Comparison of ENCODE assay signal across 9 cellular contexts in genomic region chr22:46251266-46251665, GRCh38. TPM values are rescaled to one million over a fixed set of nuclear protein-coding genes. Genes with fewer than 3 reads are reported as not detected.
DNase-seq lines count a peak whose midpoint lies in the region; ATAC-seq and TF ChIP-seq lines count a peak whose summit lies in the region.
"Had no signal": no experiment of that assay in that cellular context is flagged by ENCODE, and none has a peak within 500 bp of the region (broad histone marks: within the 10 kb centered on the region; RNA-seq: fewer than 3 reads in every experiment).

No MANE protein-coding gene starts in this region.

- no peaks in the 10 kb centered on the region for H3K36me3 ChIP-seq in adipocyte (ENCODE audit: control insufficient read depth, insufficient read depth, low read length, severe bottlenecking)
- no peaks in the 10 kb centered on the region for H3K36me3 ChIP-seq in upper lobe of right lung

- WGBS in right cardiac atrium = 78% methylated on average over 7 of the region's 7 CpGs

- DNase-seq in right cardiac atrium = no peak
- no peak for DNase-seq in cardiac septum (ENCODE audit: low spot score)
- no peak for DNase-seq in adipocyte (ENCODE audit: low read depth)
- DNase-seq in memory B cell (ENCODE audit: low spot score in 2 of 2) = no peak
- DNase-seq in upper lobe of right lung = no peak
- DNase-seq in islet precursor cell = no peak
- no peak for DNase-seq in GM13977 (ENCODE audit: low spot score)
- DNase-seq in 8988T = no peak

- no peaks in the 10 kb centered on the region for H3K27me3 Mint-ChIP-seq in memory B cell

- H3K27ac Mint-ChIP-seq in memory B cell = peak overlapping the region; percentile 67

- H3K4me3 ChIP-seq in right cardiac atrium (ENCODE audit: low read length) (peak overlapping the region; percentile 60), adipocyte (ENCODE audit: low read length) (peak overlapping the region; percentile 90), upper lobe of right lung (peak overlapping the region; percentile 81)

- peaks cover 9% of the 10 kb centered on the region for H3K4me1 ChIP-seq in right cardiac atrium (ENCODE audit: control insufficient read depth, insufficient read depth, low read length)
- H3K4me1 ChIP-seq in adipocyte (ENCODE audit: control insufficient read depth, insufficient read depth, low read length) = peaks cover 14% of the 10 kb centered on the region
- H3K4me1 ChIP-seq in upper lobe of right lung = peaks cover 16% of the 10 kb centered on the region

- H3K9me3 ChIP-seq in right cardiac atrium (ENCODE audit: control insufficient read depth, low read length) (no peaks in the 10 kb centered on the region), adipocyte (ENCODE audit: control insufficient read depth, low read length) (no peaks in the 10 kb centered on the region), upper lobe of right lung (no peaks in the 10 kb centered on the region)

- H3K36me3 Mint-ChIP-seq in memory B cell = no peaks in the 10 kb centered on the region

- TF ChIP-seq CTCF in upper lobe of right lung (IDR thresholded peaks at IDR 0.05) (no peak), GM13977 (IDR thresholded peaks at IDR 0.05; ENCODE audit: extremely low read depth, insufficient read depth, missing control alignments) (no peak)

- H3K4me3 Mint-ChIP-seq in memory B cell = peak overlapping the region; percentile 86

- H3K9me3 Mint-ChIP-seq in memory B cell = no peaks in the 10 kb centered on the region

- no peaks in the 10 kb centered on the region for H3K27me3 ChIP-seq in right cardiac atrium (ENCODE audit: control insufficient read depth, insufficient read depth)
- H3K27me3 ChIP-seq in adipocyte (replicated peaks; ENCODE audit: control insufficient read depth, insufficient read depth, low read length) = no peaks in the 10 kb centered on the region
- no peaks in the 10 kb centered on the region for H3K27me3 ChIP-seq in upper lobe of right lung

- ATAC-seq in right cardiac atrium (no peak), memory B cell (ENCODE audit: low read depth) (no peak), upper lobe of right lung (no peak)

- H3K27ac ChIP-seq in right cardiac atrium (ENCODE audit: low read length) (peak overlapping the region; percentile 14), upper lobe of right lung (no peak overlapping the region)

- peaks cover 17% of the 10 kb centered on the region for H3K4me1 Mint-ChIP-seq in memory B cell

- intact Hi-C loops in right cardiac atrium (cut with DNase I) = loop anchor here in 1 of 4 donors (10.0 kb wide), 1 partner anchor 106 kb away; no protein-coding TSS in a partner anchor
- intact Hi-C loops in cardiac septum (cut with DNase I) = loop anchor here (2.0 to 10.0 kb wide), 2 partner anchors 46 to 126 kb away; partner anchors contain the start of gene GTSE1
- intact Hi-C loops in upper lobe of right lung (cut with DNase I) = no loop called here

- in situ Hi-C loops in GM13977 (cut with MboI; ENCODE audit: low pct_unique_long_range_greater_than_20kb, low sequenced_read_pairs, unreplicated experiment) = no loop called here

- H3K9ac ChIP-seq in adipocyte (ENCODE audit: low read length) = peak overlapping the region; percentile 95

RNA-seq across cellular contexts. Expression of gene CDPF1, which starts 1.2 kb away (rescaled TPM):
- 10 to 100 TPM in 1 of 4 donors, 1 to 10 TPM in 3; 8.9 to 10.4 (median 9.2) TPM for total RNA-seq in right cardiac atrium
- polyA plus RNA-seq in right cardiac atrium = 10.5 TPM
- 7.6 TPM for total RNA-seq in cardiac septum
- total RNA-seq in upper lobe of right lung = 9.0 TPM

RNA-seq across cellular contexts. Expression of gene PKDREJ, which starts 11.9 kb away (rescaled TPM):
- under 1 TPM; 0.06 to 0.25 (median 0.10) TPM for total RNA-seq in right cardiac atrium
- 0.07 TPM for polyA plus RNA-seq in right cardiac atrium
- total RNA-seq in cardiac septum = 0.11 TPM
- not detected for total RNA-seq in upper lobe of right lung
- total RNA-seq: T-helper 1 cell treated with Interleukin-12 subunit alpha and Interleukin-12 subunit beta and Interleukin-4 antibody, amounts not matched to agents 30 ng/mL and 1 ng/mL, for 36 hours had no signal

RNA-seq across cellular contexts. Expression of gene TTC38, which starts 16.5 kb away (rescaled TPM):
- total RNA-seq in right cardiac atrium = 10 to 100 TPM; 22.4 to 30.7 (median 27.8) TPM
- polyA plus RNA-seq in right cardiac atrium = 16.6 TPM
- 21.5 TPM for total RNA-seq in cardiac septum
- 26.3 TPM for total RNA-seq in upper lobe of right lung

RNA-seq across cellular contexts. Expression of gene GTSE1, which starts 45.4 kb away (rescaled TPM):
- total RNA-seq in right cardiac atrium = 1 to 10 TPM in 3 of 4 donors, under 1 TPM in 1; 0.42 to 1.8 (median 1.2) TPM
- 0.50 TPM for polyA plus RNA-seq in right cardiac atrium
- 0.32 TPM for total RNA-seq in cardiac septum
- total RNA-seq in upper lobe of right lung = 0.43 TPM
